ENCODE assay signal across 8 cellular contexts in genomic region chr2:85753525-85754312, GRCh38. TPM values are rescaled to one million over a fixed set of nuclear protein-coding genes. Genes with fewer than 3 reads are reported as not detected.
DNase-seq lines count a peak whose midpoint lies in the region; ATAC-seq, FAIRE-seq and TF ChIP-seq lines count a peak whose summit lies in the region.

TSS of gene ATOH8 (plus strand) at chr2:85753991. CDS start at chr2:85754190, 199 bp downstream.

- H3K4me3 ChIP-seq in HL-60 (replicated peaks; ENCODE audit: insufficient read depth, low read length): peak within 1 kb of the TSS; percentile 53
- peak within 1 kb of the TSS; percentile 56 to 79 for H3K4me3 ChIP-seq in SK-N-SH (ENCODE audit: low read depth in 2 of 2, low read length in 1 of 2)
- peak within 1 kb of the TSS; percentile 45 to 84 (median 59) for H3K4me3 ChIP-seq in spleen

- no peak for TF ChIP-seq RAD21 in SK-N-SH (IDR thresholded peaks at IDR 0.05; ENCODE audit: low read length)

- DNase-seq in COLO668 (lab: John Stamatoyannopoulos, UW; ENCODE audit: unreplicated experiment) (peak; percentile 82), HL-60 (ENCODE audit: low read depth in 1 of 2, low spot score in 1 of 2) (peak in 1 of 2 experiments; percentile 75), SK-N-SH (peak; percentile 78), dedifferentiated amniotic fluid mesenchymal stem cell (ENCODE audit: extremely low spot score) (peak; percentile 31), left kidney (ENCODE audit: low read depth, low spot score) (peak; percentile 87), spleen (peak; percentile 91), H54 (ENCODE audit: insufficient read length, low spot score) (no peak)

- H3K9me2 ChIP-seq in SK-N-SH: no peaks in the 10 kb centered on the region

- peak within 1 kb of the TSS; percentile 98 for H3K4me2 ChIP-seq in SK-N-SH

- WGBS in SK-N-SH (ENCODE audit: low lambda C conversion rate): 15% methylated on average over 47 of the region's 81 CpGs
- 1% methylated on average over 22 to 81 of the region's 81 CpGs for WGBS in spleen, 5 donors

- peaks cover 30% of the 10 kb centered on the region for H4K20me1 ChIP-seq in SK-N-SH (ENCODE audit: insufficient read depth)

- POLR2A ChIA-PET in SK-N-SH (lab: Yijun Ruan, JAX): no interaction called here

- peaks cover 32% of the 10 kb centered on the region for H3K27me3 ChIP-seq in HL-60 (ENCODE audit: insufficient read depth, poor library complexity, severe bottlenecking)
- H3K27me3 ChIP-seq in SK-N-SH (ENCODE audit: insufficient read depth): no peaks in the 10 kb centered on the region
- H3K27me3 ChIP-seq in spleen (replicated peaks in 1 of 7): peaks cover 0 to 93% (median 37%) of the 10 kb centered on the region in 7 donors

- intact Hi-C loops in spleen (cut with DNase I; ENCODE audit: low total_unique reads): no loop called here

- peak within 1 kb of the TSS; percentile 63 for H3K9ac ChIP-seq in SK-N-SH

- TF ChIP-seq EP300 in SK-N-SH (IDR thresholded peaks at IDR 0.05; ENCODE audit: borderline replicate concordance in 1 of 2, low read depth in 1 of 2, low read length in 1 of 2): 0 out of 4 replicates have a peak, but pooled peaks of 1 of the 2 experiments have one; percentile 10

- peaks cover 17% of the 10 kb centered on the region for H3F3A ChIP-seq in SK-N-SH (replicated peaks; ENCODE audit: insufficient read depth)

- peaks cover 43% of the 10 kb centered on the region for H3K79me2 ChIP-seq in SK-N-SH (ENCODE audit: insufficient read depth)

- TF ChIP-seq CTCF in HL-60 (IDR thresholded peaks at IDR 0.05; ENCODE audit: insufficient read depth, low read length): no peak
- TF ChIP-seq CTCF in SK-N-SH (IDR thresholded peaks at IDR 0.05): no peak
- TF ChIP-seq CTCF in spleen (IDR thresholded peaks at IDR 0.05 in 8 of 11, conservative IDR thresholded peaks at IDR 0.05 in 3 of 11): peak in 1 of 11 experiments; percentile 0

- TF ChIP-seq POLR2A in spleen (IDR thresholded peaks at IDR 0.05): no peak
- TF ChIP-seq POLR2A in H54 (IDR thresholded peaks at IDR 0.05; ENCODE audit: low read depth, low read length): no peak

- CTCF ChIA-PET in SK-N-SH (lab: Yijun Ruan, JAX): interaction anchor here (0.6 to 34.7 kb wide), 12 partner anchors 8 to 96 kb away, joined by 3 to 626 read pairs (median 4); no protein-coding TSS in a partner anchor

- H3K27ac ChIP-seq in HL-60 (replicated peaks) (no peak within 1 kb of the TSS), SK-N-SH (ENCODE audit: low read depth in 2 of 2, low read length in 1 of 2) (no peak within 1 kb of the TSS), spleen (peak within 1 kb of the TSS; percentile 35 to 85 (median 76))

- H3K36me3 ChIP-seq in SK-N-SH (replicated peaks in 1 of 2; ENCODE audit: control insufficient read depth in 1 of 2, insufficient read depth in 2 of 2, low read length in 1 of 2) (peaks cover 0 to 4% of the 10 kb centered on the region in 2 experiments), spleen (no peaks in the 10 kb centered on the region)

- no peak for ATAC-seq in HG03108 (IDR thresholded peaks at IDR 0.05; ENCODE audit: unreplicated experiment)

- FAIRE-seq in H54 (lab: Jason Lieb, UNC): no peak

- H2AFZ ChIP-seq in SK-N-SH (ENCODE audit: low read depth): peak within 1 kb of the TSS; percentile 83

- peaks cover 18 to 37% of the 10 kb centered on the region in 2 experiments; a peak in 2 of 4 replicates for H3K4me1 ChIP-seq in SK-N-SH (ENCODE audit: control insufficient read depth in 1 of 2, insufficient read depth in 2 of 2, low read depth in 1 of 2, low read length in 1 of 2)
- H3K4me1 ChIP-seq in spleen: peaks cover 19 to 95% (median 64%) of the 10 kb centered on the region in 6 donors

- H3K9me3 ChIP-seq in SK-N-SH (no peaks in the 10 kb centered on the region), spleen (peaks cover 0 to under 1% (median 0%) of the 10 kb centered on the region in 8 donors)

TF ChIP-seq in SK-N-SH, 30 proteins besides CTCF, POLR2A, EP300 and RAD21:
- TF ChIP-seq RCOR1 (IDR thresholded peaks at IDR 0.05; ENCODE audit: low read length) (no peak), MAX (IDR thresholded peaks at IDR 0.05; ENCODE audit: low read depth) (no peak), TCF12 (IDR thresholded peaks at IDR 0.05) (peak; percentile 25; the same call in 1 of the 2 replicates), YY1 (IDR thresholded peaks at IDR 0.05; ENCODE audit: low read depth) (no peak), PBX3 (IDR thresholded peaks at IDR 0.05) (0 out of 2 replicates have a peak, but pooled peaks have one; percentile 2), NFIC (IDR thresholded peaks at IDR 0.05; ENCODE audit: borderline replicate concordance) (peak; percentile 32; the same call in 1 of the 2 replicates)
TF ChIP-seq in SK-N-SH: peak in this region for 3.

RNA-seq across cellular contexts. Expression of gene ATOH8, which starts in this region (rescaled TPM):
- polyA plus RNA-seq in SK-N-SH (2012; rRNA removed) (5.6 and 6.4 TPM in 2 replicates), spleen (10 to 100 TPM in 1 of 3 donors, 1 to 10 TPM in 2; 7.2 to 17.6 (median 9.4) TPM)
- 2.9 and 4.3 TPM in 2 replicates for polyA plus RNA-seq in SK-N-SH (2012; cell fraction: cytosol; rRNA removed)
- 7.0 and 7.3 TPM in 2 replicates for polyA plus RNA-seq in SK-N-SH (2012; cell fraction: nucleus; rRNA removed)
- 10 to 100 TPM in 6 of 7 donors, 1 to 10 TPM in 1; 6.4 to 53.0 (median 18.6) TPM for total RNA-seq in spleen

Comparison
In these comparisons a context has a peak if more than half of its experiments do, and no peak if none do; other contexts are left out.
1. H3K27ac ChIP-seq: peak in spleen (8 of 8); none in HL-60 (single experiment) and SK-N-SH (0 of 2).
2. Peak in every context shown above with its lines, with median percentiles within 50 percentile points of each other: H3K4me3 ChIP-seq.